ENCODE assay signal across 16 cellular contexts in the genomic region with DNA sequence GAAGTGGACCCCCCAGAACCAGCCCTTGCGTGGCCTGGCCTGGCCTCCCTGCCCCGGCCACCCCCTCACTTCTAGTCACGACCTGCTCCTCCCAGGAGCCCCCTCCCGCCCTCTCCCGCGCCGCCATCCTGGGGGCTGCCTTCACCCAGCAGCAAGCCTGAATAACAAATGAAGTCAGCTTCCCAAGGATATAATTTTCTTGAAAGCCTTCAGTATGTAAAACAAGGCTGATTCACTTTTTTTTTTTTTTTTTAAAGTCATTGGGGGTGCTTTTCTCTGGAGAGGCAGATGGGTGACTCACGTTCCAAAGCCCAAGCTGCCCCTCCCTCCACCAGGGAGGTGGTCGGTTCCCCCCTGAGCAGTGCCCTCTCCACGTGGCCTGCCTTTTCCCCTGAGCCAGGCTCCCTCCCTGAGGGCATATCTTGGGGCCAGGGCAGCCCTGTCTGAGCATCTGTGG.
DNase-seq lines count a peak whose midpoint lies in the region; ATAC-seq and TF ChIP-seq lines count a peak whose summit lies in the region.
"Had no signal": no experiment of that assay in that cellular context is flagged by ENCODE, and none has a peak within 500 bp of the region (broad histone marks: within the 10 kb centered on the region; RNA-seq: fewer than 3 reads in every experiment).

No MANE protein-coding gene starts in this region.

- no peak overlapping the region for H3K4me3 ChIP-seq in mesenchymal stem cell (ENCODE audit: insufficient read depth in 1 of 2, low read depth in 1 of 2, low read length in 2 of 2)
- H3K4me3 ChIP-seq: tibial artery had no signal

- DNase-seq in AG08395 (ENCODE audit: low spot score) = peak; percentile 78
- DNase-seq in HK-2 (ENCODE audit: unreplicated experiment) = peak; percentile 16
- DNase-seq in mesenchymal stem cell = peak; percentile 44
- no peak for DNase-seq in COLO829 (ENCODE audit: low spot score)
- DNase-seq in NCI-H748 (lab: John Stamatoyannopoulos, UW; ENCODE audit: unreplicated experiment) = no peak
- no peak for DNase-seq in inferior parietal cortex (ENCODE audit: extremely low spot score)
- DNase-seq: ACHN; activated CD8-positive, alpha-beta T cell treated with anti-CD3 and anti-CD28 coated beads for 36 hours; cerebellar nuclear complex; Kasumi-1; NCI-H187 treated with DMSO at 0.1 percent for 48 hours; tibial artery had no signal

- peaks cover 0 to 12% (median 8%) of the 10 kb centered on the region in 5 experiments for H3K9me3 Mint-ChIP-seq in brain

- H3K4me2 ChIP-seq in mesenchymal stem cell (ENCODE audit: low read length, poor library complexity, severe bottlenecking) = no peak overlapping the region

- no peak overlapping the region for H3K27ac ChIP-seq in mesenchymal stem cell (ENCODE audit: low read length, poor library complexity, severe bottlenecking)
- H3K27ac ChIP-seq: epithelial cell of prostate, tibial artery had no signal

- H3K9me3 ChIP-seq in mesenchymal stem cell (ENCODE audit: control insufficient read depth, low read length) = no peaks in the 10 kb centered on the region
- H3K9me3 ChIP-seq: tibial artery had no signal

- H3K4me3 Mint-ChIP-seq in brain = no peak overlapping the region
- H3K4me3 Mint-ChIP-seq: activated CD8-positive, alpha-beta T cell treated with anti-CD3 and anti-CD28 coated beads for 36 hours; memory B cell had no signal

- H3K4me1 Mint-ChIP-seq in brain = peaks cover 41% of the 10 kb centered on the region

- H3K36me3 ChIP-seq in mesenchymal stem cell (ENCODE audit: control insufficient read depth in 1 of 2, insufficient read depth in 2 of 2, low read depth in 1 of 2, low read length in 2 of 2) = peaks cover 34 to 83% of the 10 kb centered on the region in 2 experiments

- no peak overlapping the region for H3K4ac ChIP-seq in mesenchymal stem cell (ENCODE audit: low read depth in 1 of 2, low read length in 2 of 2)

- no peak overlapping the region for H2AFZ ChIP-seq in mesenchymal stem cell (ENCODE audit: low read depth, low read length)

- H3K36me3 Mint-ChIP-seq in brain = peaks cover 51% of the 10 kb centered on the region

- peak overlapping the region; percentile 11 to 96 (median 86) for H3K27ac Mint-ChIP-seq in brain
- H3K27ac Mint-ChIP-seq: activated CD8-positive, alpha-beta T cell treated with anti-CD3 and anti-CD28 coated beads for 36 hours; memory B cell had no signal

- no peak overlapping the region for H3K18ac ChIP-seq in mesenchymal stem cell (ENCODE audit: low read depth in 1 of 2, low read length in 2 of 2)

- no peak overlapping the region for H2BK5ac ChIP-seq in mesenchymal stem cell (ENCODE audit: low read depth, low read length, poor library complexity, severe bottlenecking)

- H3K27me3 Mint-ChIP-seq in brain = no peaks in the 10 kb centered on the region
- H3K27me3 Mint-ChIP-seq: activated CD8-positive, alpha-beta T cell treated with anti-CD3 and anti-CD28 coated beads for 36 hours; memory B cell had no signal

- no peak for TF ChIP-seq CTCF in brain (conservative IDR thresholded peaks at IDR 0.05)

- peaks cover 14% of the 10 kb centered on the region for H3K79me1 ChIP-seq in mesenchymal stem cell (replicated peaks; ENCODE audit: low read length, poor library complexity, severe bottlenecking)

- H2BK120ac ChIP-seq in mesenchymal stem cell (ENCODE audit: low read depth, low read length) = no peak overlapping the region

- no peak overlapping the region for H2BK15ac ChIP-seq in mesenchymal stem cell (ENCODE audit: low read depth, poor library complexity, severe bottlenecking)

- ATAC-seq in GM21381 (IDR thresholded peaks at IDR 0.05; ENCODE audit: unreplicated experiment) = no peak
- ATAC-seq: activated CD8-positive, alpha-beta T cell treated with anti-CD3 and anti-CD28 coated beads for 36 hours had no signal

- H4K8ac ChIP-seq in mesenchymal stem cell (ENCODE audit: low read length) = peak overlapping the region; percentile 50

- no peak overlapping the region for H4K91ac ChIP-seq in mesenchymal stem cell (ENCODE audit: low read length)

- no peak overlapping the region for H2BK12ac ChIP-seq in mesenchymal stem cell (ENCODE audit: low read length in 2 of 2)

- H3K9ac ChIP-seq in mesenchymal stem cell (ENCODE audit: low read length) = no peak overlapping the region

- WGBS in mesenchymal stem cell = 36% methylated on average over 7 of the region's 10 CpGs

- no peak overlapping the region for H3K23ac ChIP-seq in mesenchymal stem cell (ENCODE audit: low read length in 2 of 2)

- H2AK5ac ChIP-seq in mesenchymal stem cell (ENCODE audit: low read length, severe bottlenecking) = peak overlapping the region; percentile 17

- H3K4me1 ChIP-seq in mesenchymal stem cell (ENCODE audit: control insufficient read depth, insufficient read depth, low read depth, low read length) = peaks cover 25% of the 10 kb centered on the region
- H3K4me1 ChIP-seq: tibial artery had no signal

- no peak overlapping the region for H3K14ac ChIP-seq in mesenchymal stem cell (ENCODE audit: low read length in 2 of 2)

- no peaks in the 10 kb centered on the region for H3K27me3 ChIP-seq in mesenchymal stem cell (ENCODE audit: control insufficient read depth in 1 of 2, insufficient read depth in 1 of 2, low read length in 2 of 2)
- H3K27me3 ChIP-seq: tibial artery had no signal

Comparison
In these comparisons a context has a peak if more than half of its experiments do, and no peak if none do; other contexts are left out.
1. DNase-seq: peak in AG08395 (single experiment), HK-2 (single experiment) and mesenchymal stem cell (single experiment); none in COLO829 (single experiment), NCI-H748 (single experiment) and inferior parietal cortex (single experiment).